In the genomic region with DNA sequence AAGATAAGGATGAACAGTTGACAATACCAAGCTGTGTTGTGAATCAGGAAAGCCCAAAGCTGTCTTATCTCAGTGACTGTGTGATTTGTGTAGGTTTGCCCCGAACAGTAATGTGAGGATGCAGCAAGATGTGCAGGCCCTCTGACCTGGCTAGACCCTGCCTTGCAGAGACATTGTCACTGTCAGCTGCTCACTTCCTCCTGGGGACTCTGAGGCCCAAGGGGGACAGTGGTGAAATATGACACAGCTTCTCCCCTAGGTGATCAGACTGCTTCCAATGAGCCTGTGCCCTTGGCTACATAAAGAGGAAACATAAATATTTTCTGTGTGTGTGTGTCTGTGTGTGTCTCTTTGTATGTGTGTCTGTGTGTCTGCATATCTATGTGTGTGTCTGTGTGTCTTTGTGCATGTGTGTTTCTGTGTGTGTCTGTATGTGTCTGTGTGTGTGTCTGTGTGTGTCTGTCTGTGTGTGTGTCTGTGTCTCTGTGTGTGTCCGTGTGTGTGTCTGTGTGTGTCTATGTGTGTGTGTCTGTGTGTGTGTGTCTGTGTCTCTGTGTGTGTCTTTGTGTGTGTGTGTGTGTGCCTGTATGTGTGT, we compare ENCODE assay signal across 12 cellular contexts. TPM values are rescaled to one million over a fixed set of nuclear protein-coding genes. Genes with fewer than 3 reads are reported as not detected.
DNase-seq lines count a peak whose midpoint lies in the region; ATAC-seq, FAIRE-seq and TF ChIP-seq lines count a peak whose summit lies in the region.
"Had no signal": no experiment of that assay in that cellular context is flagged by ENCODE, and none has a peak within 500 bp of the region (broad histone marks: within the 10 kb centered on the region; RNA-seq: fewer than 3 reads in every experiment).

No MANE protein-coding gene starts in this region.

- H3K27me3 Mint-ChIP-seq in neural progenitor cell (ENCODE audit: insufficient read depth, low read depth) = no peaks in the 10 kb centered on the region

- intact Hi-C loops in GM12878 (cut with micrococcal nuclease; ENCODE audit: unreplicated experiment) = loop anchor here (2.0 kb wide), 1 partner anchor 14 kb away; no protein-coding TSS in a partner anchor
- intact Hi-C loops in ovary (cut with DNase I) = no loop called here

- H3K9me3 ChIP-seq in GM12878 (replicated peaks; ENCODE audit: control insufficient read depth, insufficient read depth, low read length) (no peaks in the 10 kb centered on the region), ovary (no peaks in the 10 kb centered on the region), small intestine (ENCODE audit: control insufficient read depth, low read depth) (no peaks in the 10 kb centered on the region), neural progenitor cell (ENCODE audit: low read depth) (no peaks in the 10 kb centered on the region)

- H3K4me3 Mint-ChIP-seq in neural progenitor cell = no peak overlapping the region

- POLR2A ChIA-PET in GM12878 (lab: Charles Lee) = interaction anchor here (1.2 to 6.0 kb wide), 4 partner anchors 12 to 26 kb away, joined by 4 to 97 read pairs (median 28); a partner anchor contains a TSS

- TF ChIP-seq CTCF in GM13976 (IDR thresholded peaks at IDR 0.05; ENCODE audit: borderline replicate concordance, control extremely low read depth, extremely low read depth, insufficient read depth, missing control alignments) = no peak
- no peak for TF ChIP-seq CTCF in GM12878 (IDR thresholded peaks at IDR 0.05 in 2 of 3, conservative IDR thresholded peaks at IDR 0.05 in 1 of 3; ENCODE audit: control insufficient read depth in 2 of 3, extremely low read depth in 1 of 3, insufficient read depth in 1 of 3, low read depth in 3 of 3, low read length in 3 of 3)
- TF ChIP-seq CTCF in ovary (IDR thresholded peaks at IDR 0.05) = no peak
- no peak for TF ChIP-seq CTCF in neural progenitor cell (IDR thresholded peaks at IDR 0.05)

- H3K9ac ChIP-seq in GM12878 (ENCODE audit: control insufficient read depth, insufficient read depth, low read length) (peak overlapping the region; percentile 59), neural progenitor cell (no peak overlapping the region)

- WGBS in GM12878 (ENCODE audit: insufficient coverage, insufficient replicate concordance, low lambda C conversion rate, missing lambda C conversion rate) = 0% methylated on average over 2 of the region's 2 CpGs
- WGBS in ovary, 3 donors = 68 to 74% (median 70%) methylated on average over 2 of the region's 2 CpGs
- 75 to 82% (median 78%) methylated on average over 2 of the region's 2 CpGs for WGBS in small intestine, 3 donors

- H3K4me1 Mint-ChIP-seq in neural progenitor cell = no peaks in the 10 kb centered on the region

- peak; percentile 13 to 32; a peak in 1 of 4 replicates for TF ChIP-seq EP300 in GM12878 (IDR thresholded peaks at IDR 0.05; ENCODE audit: borderline replicate concordance in 1 of 2, control insufficient read depth in 1 of 2, low read depth in 2 of 2, low read length in 2 of 2)
- TF ChIP-seq EP300 in ovary (IDR thresholded peaks at IDR 0.05) = no peak

- in situ Hi-C loops in GM13976 (cut with MboI; ENCODE audit: low sequenced_read_pairs, unreplicated experiment) = no loop called here
- in situ Hi-C loops in GM12878 (cut with MboI) = loop anchor here (25.0 kb wide), 1 partner anchor 1429 kb away; no protein-coding TSS in a partner anchor

- TSS peak; percentile 89 for BruUV-seq in GM12878 (replicated peaks; lab: Mats Ljungman, UMichigan)

- RAD21 ChIA-PET in GM12878 (lab: Charles Lee; ENCODE audit: unreplicated experiment) = interaction anchor here (0.8 to 5.7 kb wide), 8 partner anchors 12 to 68 kb away, joined by 3 to 152 read pairs (median 4); a partner anchor contains a TSS

- H2AFZ ChIP-seq in GM12878 (ENCODE audit: control insufficient read depth, low read depth, low read length) = no peak overlapping the region
- no peak overlapping the region for H2AFZ ChIP-seq in neural progenitor cell (replicated peaks)

- TF ChIP-seq RAD21 in GM12878 (IDR thresholded peaks at IDR 0.05; ENCODE audit: insufficient read depth, low read depth, low read length) = no peak

- H3K4me1 ChIP-seq in GM12878 (ENCODE audit: control insufficient read depth, insufficient read depth, low read length) (peaks cover 38% of the 10 kb centered on the region), ovary (ENCODE audit: insufficient read depth) (no peaks in the 10 kb centered on the region), small intestine (ENCODE audit: control insufficient read depth in 2 of 2, insufficient read depth in 1 of 2, low read depth in 1 of 2, low read length in 1 of 2) (no peaks in the 10 kb centered on the region), neural progenitor cell (no peaks in the 10 kb centered on the region)
- H3K4me1 ChIP-seq: uterus had no signal

- DNase-seq in GM13976 (ENCODE audit: low spot score) (peak; percentile 70), GM12878 (ENCODE audit: low read depth, low spot score) (no peak), foreskin melanocyte (no peak), ovary (no peak), small intestine (no peak), neural progenitor cell (ENCODE audit: low spot score) (no peak)
- DNase-seq: cortex of kidney, DMS79, uterus had no signal

- TF ChIP-seq POLR2A in GM12878 (IDR thresholded peaks at IDR 0.05; ENCODE audit: low read depth, low read length) (peak; percentile 47), ovary (IDR thresholded peaks at IDR 0.05) (no peak)

- H3K79me2 ChIP-seq in GM12878 (ENCODE audit: control insufficient read depth, insufficient read depth, low read length) = peaks cover 35% of the 10 kb centered on the region
- H3K79me2 ChIP-seq in neural progenitor cell (ENCODE audit: low read depth) = no peaks in the 10 kb centered on the region

- H3K36me3 ChIP-seq in GM12878 (ENCODE audit: control insufficient read depth in 2 of 2, insufficient read depth in 2 of 2, low read length in 1 of 2) = peaks cover 0 to 7% of the 10 kb centered on the region in 2 experiments; a peak in 2 of 4 replicates
- no peaks in the 10 kb centered on the region for H3K36me3 ChIP-seq in ovary
- H3K36me3 ChIP-seq in small intestine (ENCODE audit: control insufficient read depth in 2 of 2, insufficient read depth in 2 of 2, low read length in 2 of 2) = no peaks in the 10 kb centered on the region
- H3K36me3 ChIP-seq in neural progenitor cell = no peaks in the 10 kb centered on the region
- H3K36me3 ChIP-seq: uterus had no signal

- H3K4me2 ChIP-seq in GM12878 (ENCODE audit: control insufficient read depth, insufficient read depth) (peak overlapping the region; percentile 87), neural progenitor cell (no peak overlapping the region)
- H3K4me2 ChIP-seq: smooth muscle cell had no signal

- no peaks in the 10 kb centered on the region for H3K27me3 ChIP-seq in GM12878 (replicated peaks in 1 of 2; ENCODE audit: control insufficient read depth in 2 of 2, insufficient read depth in 2 of 2, low read length in 1 of 2)
- H3K27me3 ChIP-seq in ovary = no peaks in the 10 kb centered on the region
- H3K27me3 ChIP-seq in small intestine (ENCODE audit: control insufficient read depth in 2 of 2, insufficient read depth in 2 of 2, low read length in 2 of 2) = no peaks in the 10 kb centered on the region
- H3K27me3 ChIP-seq in neural progenitor cell = no peaks in the 10 kb centered on the region
- H3K27me3 ChIP-seq: uterus had no signal

- H3F3A ChIP-seq in neural progenitor cell (ENCODE audit: low read depth) = no peaks in the 10 kb centered on the region

- SMC1A ChIA-PET in GM12878 (lab: Charles Lee; ENCODE audit: uncharacterized antibody, unreplicated experiment) = interaction anchor here (0.7 to 5.8 kb wide), 11 partner anchors 10 to 345 kb away, joined by 3 to 122 read pairs (median 6); a partner anchor contains a TSS

- no peaks in the 10 kb centered on the region for H3K36me3 Mint-ChIP-seq in neural progenitor cell

- peak overlapping the region; percentile 85 for H3K27ac ChIP-seq in GM12878 (ENCODE audit: control insufficient read depth, insufficient read depth)
- H3K27ac ChIP-seq in ovary = no peak overlapping the region
- no peak overlapping the region for H3K27ac ChIP-seq in small intestine (ENCODE audit: low read depth in 1 of 2, low read length in 1 of 2)
- no peak overlapping the region for H3K27ac ChIP-seq in neural progenitor cell
- H3K27ac ChIP-seq: uterus had no signal

- FAIRE-seq in GM12878 (lab: Jason Lieb, UNC) (peak; percentile 99), small intestine (lab: Jason Lieb, UNC) (no peak)

- no peaks in the 10 kb centered on the region for H4K20me1 ChIP-seq in GM12878 (ENCODE audit: control insufficient read depth, insufficient read depth)
- H4K20me1 ChIP-seq in neural progenitor cell (ENCODE audit: low read depth) = no peaks in the 10 kb centered on the region

- H3K4me3 ChIP-seq in GM12878 (peak overlapping the region; percentile 31; the same call in 1 of the 2 replicates), ovary (no peak overlapping the region), small intestine (ENCODE audit: low read depth in 1 of 2, low read length in 2 of 2) (no peak overlapping the region), neural progenitor cell (no peak overlapping the region)
- H3K4me3 ChIP-seq: smooth muscle cell, uterus had no signal

- no peaks in the 10 kb centered on the region for H3K9me3 Mint-ChIP-seq in neural progenitor cell

- no peak overlapping the region for H3K27ac Mint-ChIP-seq in neural progenitor cell

- ATAC-seq in GM21515 (IDR thresholded peaks at IDR 0.05; ENCODE audit: unreplicated experiment) (peak; percentile 74), HG03432 (IDR thresholded peaks at IDR 0.05; ENCODE audit: unreplicated experiment) (peak; percentile 71), GM12878 (peak; percentile 87)

- CTCF ChIA-PET in GM12878 (lab: Yijun Ruan, JAX) = interaction anchor here (1.0 to 7.1 kb wide), 5 partner anchors 10 to 67 kb away, joined by 3 to 129 read pairs (median 39); a partner anchor contains a TSS

RNA-seq across cellular contexts. Expression of a gene that starts 21.7 kb away (rescaled TPM):
- total RNA-seq in GM12878 (2013; cell fraction: nucleolus; rRNA removed) = 120 and 150 TPM in 2 replicates
- 15.6 and 23.0 TPM in 2 replicates for total RNA-seq in GM12878 (2014; rRNA removed)
- 13.1 and 13.5 TPM in 2 replicates for total RNA-seq in GM12878 (2014; rRNA removed; fragmentation: Illumina TruSeq; extraction: Trizol)
- 51.5 and 58.3 TPM in 2 replicates for total RNA-seq in GM12878 (2021)
- polyA plus RNA-seq in GM12878 (2011; ENCODE audit: low read depth) = 14.1 TPM
- polyA plus RNA-seq in GM12878 (2011; rRNA removed) = 14.0 and 23.0 TPM in 2 replicates
- polyA plus RNA-seq in GM12878 (2011; cell fraction: cytosol; rRNA removed) = 20.3 and 21.9 TPM in 2 replicates
- 82.2 and 90.7 TPM in 2 replicates for polyA plus RNA-seq in GM12878 (2011; cell fraction: nucleus; rRNA removed)
- polyA plus RNA-seq in GM12878 (2012) = 29.5 and 30.8 TPM in 2 replicates
- 14.8 and 17.5 TPM in 2 replicates for polyA plus RNA-seq in GM12878 (2014; fragmentation: Illumina TruSeq; extraction: Trizol)
- 1 to 10 TPM; 2.2 to 2.7 TPM for polyA plus RNA-seq in GM12878 (2014; fragmentation: Nextera tagmentation; extraction: Ambion mirVana)
- 29.9 and 33.8 TPM in 2 replicates for polyA plus RNA-seq in GM12878 (2014; rRNA removed)
- 10 to 100 TPM; 13.9 to 18.3 TPM for polyA plus RNA-seq in GM12878 (2016; fragmentation: Nextera tagmentation; extraction: Ambion mirVana)
- polyA minus RNA-seq in GM12878 (2011; rRNA and poly(A)+ RNA removed) = 26.7 and 37.6 TPM in 2 replicates
- polyA minus RNA-seq in GM12878 (2011; cell fraction: cytosol; rRNA and poly(A)+ RNA removed) = 14.2 and 22.7 TPM in 2 replicates
- 60.9 and 92.6 TPM in 2 replicates for polyA minus RNA-seq in GM12878 (2011; cell fraction: nucleus; rRNA and poly(A)+ RNA removed)
- total RNA-seq in ovary = 10 to 100 TPM in 6 of 7 donors, 1 to 10 TPM in 1; 8.6 to 27.3 (median 19.4) TPM
- 1 to 10 TPM; 6.5 to 8.4 TPM for polyA plus RNA-seq in ovary
- polyA plus RNA-seq in small intestine = 1 to 10 TPM; 3.8 to 9.4 (median 6.3) TPM
- total RNA-seq in neural progenitor cell (ENCODE audit: low replicate concordance) = 0.43 TPM in 1 of 2 replicates, not detected in the other
